Comparison of ENCODE assay signal across 25 cellular contexts in genomic region chr7:149733131-149733531, GRCh38.
"Had no signal": no experiment of that assay in that cellular context is flagged by ENCODE, and none has a peak within 500 bp of the region (broad histone marks: within the 10 kb centered on the region; RNA-seq: fewer than 3 reads in every experiment).

No MANE protein-coding gene starts in this region.

- H3K27me3 ChIP-seq: gastrocnemius medialis, right lobe of liver, suprapubic skin, thyroid gland, uterus had no signal

- H3K27ac Mint-ChIP-seq: dendritic cell treated with granulocyte-macrophage colony-stimulating factor and Interleukin-4, amounts not matched to agents 40 ng/mL and 50 ng/mL, for 4 days; effector memory CD8-positive, alpha-beta T cell; natural killer cell; stimulated activated effector memory CD8-positive, alpha-beta T cell treated with anti-CD3 and anti-CD28 coated beads, Interleukin-12 subunit alpha, Interleukin-12 subunit beta, amount 100 ng/mL, for 72 hours; type B pancreatic cell had no signal

- H3K4me1 Mint-ChIP-seq: natural killer cell, neural crest cell had no signal

- H2AFZ ChIP-seq: parathyroid adenoma had no signal

- FAIRE-seq: keratinocyte had no signal

- H3K4me3 Mint-ChIP-seq: dendritic cell treated with granulocyte-macrophage colony-stimulating factor and Interleukin-4, amounts not matched to agents 40 ng/mL and 50 ng/mL, for 4 days; effector memory CD8-positive, alpha-beta T cell; natural killer cell; neural crest cell; stimulated activated effector memory CD8-positive, alpha-beta T cell treated with anti-CD3 and anti-CD28 coated beads, Interleukin-12 subunit alpha, Interleukin-12 subunit beta, amount 100 ng/mL, for 72 hours; type B pancreatic cell had no signal

- H3K36me3 Mint-ChIP-seq: natural killer cell had no signal

- H3K27ac ChIP-seq: epithelial cell of prostate, esophagus muscularis mucosa, gastrocnemius medialis, parathyroid adenoma, psoas muscle, right lobe of liver, suprapubic skin, thyroid gland, uterus had no signal

- ATAC-seq: effector memory CD8-positive, alpha-beta T cell; gastrocnemius medialis; left colon; left ventricle myocardium superior; mucosa of descending colon; natural killer cell; psoas muscle; right lobe of liver; stimulated activated effector memory CD8-positive, alpha-beta T cell treated with anti-CD3 and anti-CD28 coated beads, Interleukin-12 subunit alpha, Interleukin-12 subunit beta, amount 100 ng/mL, for 72 hours; stimulated activated naive CD8-positive, alpha-beta T cell treated with anti-CD3 and anti-CD28 coated beads, Interleukin-15, Interleukin-2, amounts not matched to agents 100 U/mL and 50 U/mL, for 24 hours had no signal

- DNase-seq: effector memory CD8-positive, alpha-beta T cell; gastrocnemius medialis; left colon; left ventricle myocardium superior; mammary epithelial cell; mucosa of descending colon; natural killer cell; nucleus accumbens; psoas muscle; retina; right lobe of liver; stimulated activated CD4-positive, alpha-beta T cell treated with anti-CD3 and anti-CD28 coated beads, Interleukin-4, amount 100 ng/mL, for 1 hour; stimulated activated CD8-positive, alpha-beta memory T cell treated with anti-CD3 and anti-CD28 coated beads, Interleukin-4, amount 100 ng/mL, for 48 hours; stimulated activated naive CD8-positive, alpha-beta T cell treated with anti-CD3 and anti-CD28 coated beads, Interleukin-15, Interleukin-2, amounts not matched to agents 100 U/mL and 50 U/mL, for 24 hours; thyroid gland; uterus had no signal

- H3K9me3 ChIP-seq: esophagus muscularis mucosa, gastrocnemius medialis, mucosa of descending colon, psoas muscle, right lobe of liver, suprapubic skin, thyroid gland, uterus had no signal

- H3K9ac ChIP-seq: parathyroid adenoma had no signal

- H3K36me3 ChIP-seq: right lobe of liver, uterus had no signal

- H3K4me1 ChIP-seq: parathyroid adenoma, right lobe of liver, thyroid gland, uterus had no signal

- H3K27me3 Mint-ChIP-seq: type B pancreatic cell had no signal

- H3K4me3 ChIP-seq: esophagus muscularis mucosa, gastrocnemius medialis, mucosa of descending colon, psoas muscle, right lobe of liver, suprapubic skin, thyroid gland, uterus had no signal

- H3K9me3 Mint-ChIP-seq: dendritic cell treated with granulocyte-macrophage colony-stimulating factor and Interleukin-4, amounts not matched to agents 40 ng/mL and 50 ng/mL, for 4 days; effector memory CD8-positive, alpha-beta T cell; natural killer cell; neural crest cell; stimulated activated effector memory CD8-positive, alpha-beta T cell treated with anti-CD3 and anti-CD28 coated beads, Interleukin-12 subunit alpha, Interleukin-12 subunit beta, amount 100 ng/mL, for 72 hours; type B pancreatic cell had no signal

- H3K79me2 ChIP-seq: parathyroid adenoma had no signal
